Comparison of ENCODE assay signal across 11 cellular contexts in the genomic region with DNA sequence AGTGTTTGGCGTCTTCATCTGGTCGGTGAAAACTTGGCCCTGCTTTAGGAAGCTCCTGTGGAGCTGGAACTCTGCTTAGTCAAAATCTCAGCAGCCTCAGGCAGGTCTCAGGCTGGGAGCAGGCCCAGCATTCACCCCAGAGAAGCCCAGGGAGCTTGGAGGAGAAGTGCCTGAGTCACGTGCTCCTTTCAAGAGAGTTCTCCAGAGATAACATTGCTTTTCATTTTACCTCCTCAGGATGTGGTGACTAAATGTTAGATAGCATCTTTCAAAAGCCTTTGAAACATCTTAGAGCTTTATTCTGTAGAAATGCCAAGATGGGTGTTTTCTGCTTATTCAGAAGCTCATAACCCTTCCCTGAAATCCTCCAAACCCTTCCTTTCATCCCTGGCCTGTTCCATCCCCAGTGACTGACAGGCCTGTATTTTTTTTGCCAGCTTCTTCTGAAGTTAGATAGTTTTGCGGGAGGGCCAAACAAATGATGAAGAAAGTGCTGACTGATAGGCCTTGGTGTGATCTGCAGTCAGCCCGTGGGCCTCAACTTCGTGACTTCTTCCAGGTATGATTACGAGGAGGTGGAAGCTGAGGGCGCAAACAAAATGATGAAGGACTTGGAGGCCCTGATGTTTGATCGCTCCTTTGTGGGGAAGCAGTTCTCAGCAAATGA. TPM values are rescaled to one million over a fixed set of nuclear protein-coding genes. Genes with fewer than 3 reads are reported as not detected.
DNase-seq lines count a peak whose midpoint lies in the region; ATAC-seq and TF ChIP-seq lines count a peak whose summit lies in the region.
"Had no signal": no experiment of that assay in that cellular context is flagged by ENCODE, and none has a peak within 500 bp of the region (broad histone marks: within the 10 kb centered on the region; RNA-seq: fewer than 3 reads in every experiment).

No MANE protein-coding gene starts in this region.

- no peaks in the 10 kb centered on the region for H3K27me3 ChIP-seq in CD4-positive, CD25-positive, alpha-beta regulatory T cell (ENCODE audit: control insufficient read depth, insufficient read depth, low read length)
- H3K27me3 ChIP-seq in SK-N-SH (ENCODE audit: insufficient read depth) (no peaks in the 10 kb centered on the region), lung (ENCODE audit: control insufficient read depth, insufficient read depth) (no peaks in the 10 kb centered on the region), left ventricle myocardium inferior (ENCODE audit: low read depth) (no peaks in the 10 kb centered on the region)

- H3K27ac ChIP-seq in CD4-positive, CD25-positive, alpha-beta regulatory T cell (ENCODE audit: insufficient read depth, low read length, poor library complexity, severe bottlenecking) = peak overlapping the region; percentile 69
- peak overlapping the region in 1 of 2 experiments; percentile 15; a peak in 1 of 4 replicates for H3K27ac ChIP-seq in SK-N-SH (ENCODE audit: low read depth in 2 of 2, low read length in 1 of 2)
- H3K27ac ChIP-seq in lung (ENCODE audit: low read depth in 1 of 2, low read length in 1 of 2) = no peak overlapping the region
- H3K27ac ChIP-seq in left ventricle myocardium inferior (replicated peaks) = no peak overlapping the region
- H3K27ac ChIP-seq: PC-9 had no signal

- no peak overlapping the region for H3K4me2 ChIP-seq in SK-N-SH
- H3K4me2 ChIP-seq: PC-9 had no signal

- H3K9me3 Mint-ChIP-seq in CD4-positive, CD25-positive, alpha-beta regulatory T cell = no peaks in the 10 kb centered on the region
- no peaks in the 10 kb centered on the region for H3K9me3 Mint-ChIP-seq in activated naive CD4-positive, alpha-beta T cell treated with anti-CD3 and anti-CD28 coated beads, Interleukin-2, amount 50 U/mL, for 72 hours

- no peaks in the 10 kb centered on the region for H3K36me3 ChIP-seq in CD4-positive, CD25-positive, alpha-beta regulatory T cell (ENCODE audit: control insufficient read depth, insufficient read depth, low read length)
- H3K36me3 ChIP-seq in SK-N-SH (replicated peaks in 1 of 2; ENCODE audit: control insufficient read depth in 1 of 2, insufficient read depth in 2 of 2, low read length in 1 of 2) (peaks cover 13 to 34% of the 10 kb centered on the region in 2 experiments), lung (ENCODE audit: control insufficient read depth in 2 of 2, insufficient read depth in 2 of 2, low read length in 2 of 2) (peaks cover 11 to 21% of the 10 kb centered on the region in 2 donors), left ventricle myocardium inferior (peaks cover 80% of the 10 kb centered on the region)

- no peak overlapping the region for H3K9ac ChIP-seq in SK-N-SH

- H3F3A ChIP-seq in SK-N-SH (replicated peaks; ENCODE audit: insufficient read depth) = peaks cover 11% of the 10 kb centered on the region

- H3K79me2 ChIP-seq in SK-N-SH (ENCODE audit: insufficient read depth) = no peaks in the 10 kb centered on the region

- intact Hi-C loops in left ventricle myocardium inferior (cut with micrococcal nuclease) = no loop called here

- POLR2A ChIA-PET in SK-N-SH (lab: Yijun Ruan, JAX) = interaction anchor here (0.7 kb wide), 1 partner anchor 1255 kb away, joined by 3 read pairs; no protein-coding TSS in a partner anchor

- peaks cover 35% of the 10 kb centered on the region for H3K36me3 Mint-ChIP-seq in CD4-positive, CD25-positive, alpha-beta regulatory T cell
- peaks cover 22 to 28% of the 10 kb centered on the region in 2 donors for H3K36me3 Mint-ChIP-seq in activated naive CD4-positive, alpha-beta T cell treated with anti-CD3 and anti-CD28 coated beads, Interleukin-2, amount 50 U/mL, for 72 hours

- H2AFZ ChIP-seq in SK-N-SH (ENCODE audit: low read depth) = no peak overlapping the region
- H2AFZ ChIP-seq: PC-9 had no signal

- no peaks in the 10 kb centered on the region for H4K20me1 ChIP-seq in SK-N-SH (ENCODE audit: insufficient read depth)

- peaks cover 0 to 43% (median 35%) of the 10 kb centered on the region in 4 donors for H3K4me1 Mint-ChIP-seq in CD4-positive, CD25-positive, alpha-beta regulatory T cell

- peak; percentile 88 to 89 for ATAC-seq in CD4-positive, CD25-positive, alpha-beta regulatory T cell (ENCODE audit: low read depth in 2 of 2)
- ATAC-seq in activated naive CD4-positive, alpha-beta T cell treated with anti-CD3 and anti-CD28 coated beads, Interleukin-2, amount 50 U/mL, for 72 hours = peak; percentile 79 to 89
- ATAC-seq in lung (ENCODE audit: insufficient read depth, low FRiP score) = peak; percentile 62

- CTCF ChIA-PET in SK-N-SH (lab: Yijun Ruan, JAX) = interaction anchor here (0.9 to 1.5 kb wide), 4 partner anchors 23 to 41 kb away, joined by 3 to 6 read pairs (median 3); no protein-coding TSS in a partner anchor

- H3K4me3 Mint-ChIP-seq in CD4-positive, CD25-positive, alpha-beta regulatory T cell = peak overlapping the region; percentile 65 to 89 (median 75)

- DNase-seq in CD4-positive, CD25-positive, alpha-beta regulatory T cell = peak in 2 of 3 donors; percentile 57 to 82
- DNase-seq in SK-N-SH (no peak), lung (ENCODE audit: low spot score) (no peak), NCI-H524 treated with DMSO at 0.1 percent for 48 hours (lab: John Stamatoyannopoulos, UW) (no peak), left ventricle myocardium inferior (no peak), GM13976 (ENCODE audit: low spot score) (no peak), NCI-H2196 (lab: John Stamatoyannopoulos, UW; ENCODE audit: unreplicated experiment) (no peak)
- DNase-seq in activated naive CD4-positive, alpha-beta T cell treated with anti-CD3 and anti-CD28 coated beads, Interleukin-2, amount 50 U/mL, for 72 hours (ENCODE audit: low spot score in 2 of 2) = no peak
- DNase-seq: NCI-H1092 had no signal

- no peaks in the 10 kb centered on the region for H3K27me3 Mint-ChIP-seq in CD4-positive, CD25-positive, alpha-beta regulatory T cell

- 76% methylated on average over 9 of the region's 9 CpGs for WGBS in SK-N-SH (ENCODE audit: low lambda C conversion rate)
- 84 to 89% methylated on average over 9 of the region's 9 CpGs for WGBS in lung, 2 donors

- peak overlapping the region; percentile 97 to 100 (median 98) for H3K27ac Mint-ChIP-seq in CD4-positive, CD25-positive, alpha-beta regulatory T cell
- H3K27ac Mint-ChIP-seq in activated naive CD4-positive, alpha-beta T cell treated with anti-CD3 and anti-CD28 coated beads, Interleukin-2, amount 50 U/mL, for 72 hours = peak overlapping the region; percentile 89 to 96

- peaks cover 22% of the 10 kb centered on the region for H3K4me1 ChIP-seq in CD4-positive, CD25-positive, alpha-beta regulatory T cell (ENCODE audit: control insufficient read depth, insufficient read depth, low read length, poor library complexity, severe bottlenecking)
- H3K4me1 ChIP-seq in SK-N-SH (ENCODE audit: control insufficient read depth in 1 of 2, insufficient read depth in 2 of 2, low read depth in 1 of 2, low read length in 1 of 2) (peaks cover 0 to 14% of the 10 kb centered on the region in 2 experiments; a peak in 1 of 4 replicates), lung (ENCODE audit: control insufficient read depth in 2 of 2, insufficient read depth in 2 of 2, low read length in 2 of 2) (no peaks in the 10 kb centered on the region), left ventricle myocardium inferior (peaks cover 11% of the 10 kb centered on the region)

- peak overlapping the region; percentile 58 for H3K4me3 ChIP-seq in CD4-positive, CD25-positive, alpha-beta regulatory T cell (ENCODE audit: low read depth, low read length)
- H3K4me3 ChIP-seq in SK-N-SH (ENCODE audit: low read depth in 2 of 2, low read length in 1 of 2) (no peak overlapping the region), lung (no peak overlapping the region), left ventricle myocardium inferior (no peak overlapping the region)
- H3K4me3 ChIP-seq: PC-9, skin epidermis had no signal

- no peaks in the 10 kb centered on the region for H3K9me3 ChIP-seq in CD4-positive, CD25-positive, alpha-beta regulatory T cell (ENCODE audit: control insufficient read depth in 2 of 2, low read length in 2 of 2)
- H3K9me3 ChIP-seq in SK-N-SH (no peaks in the 10 kb centered on the region), lung (ENCODE audit: control insufficient read depth in 2 of 2, insufficient read depth in 1 of 2, low read length in 1 of 2) (no peaks in the 10 kb centered on the region), left ventricle myocardium inferior (replicated peaks) (no peaks in the 10 kb centered on the region)

- in situ Hi-C loops in GM13976 (cut with MboI; ENCODE audit: low sequenced_read_pairs, unreplicated experiment) = no loop called here

- TF ChIP-seq CTCF in SK-N-SH (IDR thresholded peaks at IDR 0.05) (no peak), lung (IDR thresholded peaks at IDR 0.05; ENCODE audit: control extremely low read depth, extremely low read depth) (no peak), left ventricle myocardium inferior (IDR thresholded peaks at IDR 0.05; ENCODE audit: borderline replicate concordance) (no peak), GM13976 (IDR thresholded peaks at IDR 0.05; ENCODE audit: borderline replicate concordance, control extremely low read depth, extremely low read depth, insufficient read depth, missing control alignments) (no peak)

- no peak for TF ChIP-seq RAD21 in SK-N-SH (IDR thresholded peaks at IDR 0.05; ENCODE audit: low read length)

- no peaks in the 10 kb centered on the region for H3K9me2 ChIP-seq in SK-N-SH

- TF ChIP-seq EP300 in SK-N-SH (IDR thresholded peaks at IDR 0.05; ENCODE audit: borderline replicate concordance in 1 of 2, low read depth in 1 of 2, low read length in 1 of 2) = no peak

TF ChIP-seq in SK-N-SH, 30 proteins besides CTCF, POLR2A, EP300 and RAD21 (continues in another document):
- peak; percentile 25; the same call in 1 of the 2 replicates for TF ChIP-seq NFIC (IDR thresholded peaks at IDR 0.05; ENCODE audit: borderline replicate concordance)
- peak; percentile 28; the same call in 1 of the 2 replicates for TF ChIP-seq TCF12 (IDR thresholded peaks at IDR 0.05)
- no peak for TF ChIP-seq EZH2phosphoT487 (IDR thresholded peaks at IDR 0.05; ENCODE audit: borderline replicate concordance, low read depth)
- peak; percentile 32; the same call in 1 of the 2 replicates for TF ChIP-seq JUND (IDR thresholded peaks at IDR 0.05)

RNA-seq across cellular contexts. Expression of gene PGM1, which starts 58.0 kb away (rescaled TPM):
- 12.6 TPM for total RNA-seq in CD4-positive, CD25-positive, alpha-beta regulatory T cell
- 10 to 100 TPM; 24.2 to 35.4 (median 26.9) TPM for polyA plus RNA-seq in CD4-positive, CD25-positive, alpha-beta regulatory T cell
- polyA plus RNA-seq in SK-N-SH (2012; rRNA removed) (19.3 and 20.7 TPM in 2 replicates), lung (10 to 100 TPM in 1 of 2 donors, 1 to 10 TPM in 1; 9.1 to 25.1 TPM)
- 23.2 and 25.0 TPM in 2 replicates for polyA plus RNA-seq in SK-N-SH (2012; cell fraction: cytosol; rRNA removed)
- polyA plus RNA-seq in SK-N-SH (2012; cell fraction: nucleus; rRNA removed) = 18.1 and 19.6 TPM in 2 replicates
- total RNA-seq in activated naive CD4-positive, alpha-beta T cell treated with anti-CD3 and anti-CD28 coated beads, Interleukin-2, amount 50 U/mL, for 72 hours = 10 to 100 TPM; 14.0 to 52.1 TPM
- total RNA-seq in lung (10 to 100 TPM; 44.5 to 53.8 TPM), left ventricle myocardium inferior (280 TPM)

Comparison
In these comparisons a context has a peak if more than half of its experiments do, and no peak if none do; other contexts are left out.
1. DNase-seq: peak in CD4-positive, CD25-positive, alpha-beta regulatory T cell (2 of 3); none in SK-N-SH (single experiment), activated naive CD4-positive, alpha-beta T cell treated with anti-CD3 and anti-CD28 coated beads, Interleukin-2, amount 50 U/mL, for 72 hours (0 of 2), lung (single experiment), NCI-H524 treated with DMSO at 0.1 percent for 48 hours (single experiment), left ventricle myocardium inferior (single experiment), GM13976 (single experiment) and NCI-H2196 (single experiment).
2. Peak in every context shown above with its lines, with median percentiles within 50 percentile points of each other: ATAC-seq.